In genomic region chr4:8540072-8540471, GRCh38 we compare ENCODE assay signal across 14 cellular contexts. TPM values are rescaled to one million over a fixed set of nuclear protein-coding genes. Genes with fewer than 3 reads are reported as not detected.
DNase-seq lines count a peak whose midpoint lies in the region; ATAC-seq and TF ChIP-seq lines count a peak whose summit lies in the region.
"Had no signal": no experiment of that assay in that cellular context is flagged by ENCODE, and none has a peak within 500 bp of the region (broad histone marks: within the 10 kb centered on the region; RNA-seq: fewer than 3 reads in every experiment).

No MANE protein-coding gene starts in this region.

- no peak overlapping the region for H3K27ac ChIP-seq in BLaER1 treated with 17β-estradiol and CSF1 and Interleukin-3, amounts not matched to agents 10 nM and 100 nM
- peak overlapping the region; percentile 31 for H3K27ac ChIP-seq in SJCRH30
- no peak overlapping the region for H3K27ac ChIP-seq in smooth muscle cell (ENCODE audit: low read depth)
- H3K27ac ChIP-seq: GM23248, HL-60 had no signal

- H3K4me1 Mint-ChIP-seq in activated naive CD8-positive, alpha-beta T cell treated with anti-CD3 and anti-CD28 coated beads for 36 hours, result no peaks in the 10 kb centered on the region

- peaks cover 0 to 28% (median 10%) of the 10 kb centered on the region in 11 experiments; a peak in 15 of 22 replicates for H4K20me1 ChIP-seq in BLaER1 treated with 17β-estradiol and CSF1 and Interleukin-3, amounts not matched to agents 10 nM and 100 nM
- H4K20me1 ChIP-seq in smooth muscle cell (ENCODE audit: low read depth), result no peaks in the 10 kb centered on the region

- ATAC-seq in GM19351 (IDR thresholded peaks at IDR 0.05; ENCODE audit: unreplicated experiment) (peak; percentile 55), HG03039 (IDR thresholded peaks at IDR 0.05; ENCODE audit: unreplicated experiment) (no peak)

- H2AFZ ChIP-seq in smooth muscle cell (ENCODE audit: low read depth), result no peak overlapping the region
- H2AFZ ChIP-seq: GM23248 had no signal

- H3K4me3 ChIP-seq in BLaER1 treated with 17β-estradiol and CSF1 and Interleukin-3, amounts not matched to agents 10 nM and 100 nM, result no peak overlapping the region
- no peak overlapping the region for H3K4me3 ChIP-seq in SJCRH30
- H3K4me3 ChIP-seq in smooth muscle cell, result no peak overlapping the region
- H3K4me3 ChIP-seq: GM23248, skin epidermis had no signal

- peaks cover 20 to 70% (median 48%) of the 10 kb centered on the region in 11 experiments; a peak in 21 of 22 replicates for H3K27me3 ChIP-seq in BLaER1 treated with 17β-estradiol and CSF1 and Interleukin-3, amounts not matched to agents 10 nM and 100 nM
- no peaks in the 10 kb centered on the region for H3K27me3 ChIP-seq in SJCRH30
- no peaks in the 10 kb centered on the region for H3K27me3 ChIP-seq in smooth muscle cell (ENCODE audit: low read depth)

- H3K4me3 Mint-ChIP-seq in activated naive CD8-positive, alpha-beta T cell treated with anti-CD3 and anti-CD28 coated beads for 36 hours, result no peak overlapping the region

- H3K4me1 ChIP-seq in BLaER1 treated with 17β-estradiol and CSF1 and Interleukin-3, amounts not matched to agents 10 nM and 100 nM, result peaks cover 40 to 81% (median 69%) of the 10 kb centered on the region in 10 experiments
- H3K4me1 ChIP-seq in SJCRH30 (peaks cover 40% of the 10 kb centered on the region), smooth muscle cell (ENCODE audit: low read depth) (no peaks in the 10 kb centered on the region)

- H3K9ac ChIP-seq in BLaER1 treated with 17β-estradiol and CSF1 and Interleukin-3, amounts not matched to agents 10 nM and 100 nM, result no peak overlapping the region
- H3K9ac ChIP-seq in smooth muscle cell (ENCODE audit: low read depth), result no peak overlapping the region
- H3K9ac ChIP-seq: GM23248 had no signal

- 87% methylated on average over 8 of the region's 9 CpGs for WGBS in smooth muscle cell (ENCODE audit: low lambda C conversion rate)

- no peaks in the 10 kb centered on the region for H3K36me3 ChIP-seq in BLaER1 treated with 17β-estradiol and CSF1 and Interleukin-3, amounts not matched to agents 10 nM and 100 nM
- no peaks in the 10 kb centered on the region for H3K36me3 ChIP-seq in SJCRH30
- no peaks in the 10 kb centered on the region for H3K36me3 ChIP-seq in smooth muscle cell (ENCODE audit: low read depth)

- no peak overlapping the region for H3K27ac Mint-ChIP-seq in activated naive CD8-positive, alpha-beta T cell treated with anti-CD3 and anti-CD28 coated beads for 36 hours

- H3F3A ChIP-seq in smooth muscle cell (ENCODE audit: low read depth), result no peaks in the 10 kb centered on the region

- no peaks in the 10 kb centered on the region for H3K9me3 Mint-ChIP-seq in activated naive CD8-positive, alpha-beta T cell treated with anti-CD3 and anti-CD28 coated beads for 36 hours

- DNase-seq in SJCRH30, result no peak
- peak; percentile 22 for DNase-seq in islet precursor cell
- no peak for DNase-seq in activated naive CD8-positive, alpha-beta T cell treated with anti-CD3 and anti-CD28 coated beads for 36 hours
- DNase-seq in GM19240 (ENCODE audit: insufficient read length, low spot score), result no peak
- DNase-seq in smooth muscle cell (lab: John Stamatoyannopoulos, UW; ENCODE audit: unreplicated experiment), result no peak
- DNase-seq: AML-193; effector memory CD4-positive, alpha-beta T cell; GM23248; NCI-H1417 had no signal

- H3K79me2 ChIP-seq in smooth muscle cell (ENCODE audit: low read depth), result no peaks in the 10 kb centered on the region

- no peak for TF ChIP-seq CTCF in smooth muscle cell (IDR thresholded peaks at IDR 0.05; ENCODE audit: borderline replicate concordance, insufficient read depth, poor library complexity, severe bottlenecking)

- no peaks in the 10 kb centered on the region for H3K36me3 Mint-ChIP-seq in activated naive CD8-positive, alpha-beta T cell treated with anti-CD3 and anti-CD28 coated beads for 36 hours

- H3K9me3 ChIP-seq in BLaER1 treated with 17β-estradiol and CSF1 and Interleukin-3, amounts not matched to agents 10 nM and 100 nM (replicated peaks in 1 of 11), result peaks cover 8 to 39% (median 11%) of the 10 kb centered on the region in 11 experiments
- H3K9me3 ChIP-seq in SJCRH30 (replicated peaks), result no peaks in the 10 kb centered on the region
- no peaks in the 10 kb centered on the region for H3K9me3 ChIP-seq in smooth muscle cell (replicated peaks; ENCODE audit: low read depth)

- H3K4me2 ChIP-seq in BLaER1 treated with 17β-estradiol and CSF1 and Interleukin-3, amounts not matched to agents 10 nM and 100 nM, result peak overlapping the region; percentile 36 to 81 (median 63); a peak in 21 of 22 replicates
- H3K4me2 ChIP-seq in smooth muscle cell, result no peak overlapping the region

- no peaks in the 10 kb centered on the region for H3K27me3 Mint-ChIP-seq in activated naive CD8-positive, alpha-beta T cell treated with anti-CD3 and anti-CD28 coated beads for 36 hours

RNA-seq across cellular contexts. Expression of gene GPR78, which starts 40.1 kb away (rescaled TPM):
- 1.4 and 3.5 TPM in 2 replicates for total RNA-seq in SJCRH30 (2014; rRNA removed; shearing (Covaris generic))
- total RNA-seq in activated naive CD8-positive, alpha-beta T cell treated with anti-CD3 and anti-CD28 coated beads for 36 hours, result not detected
- not detected in 2 replicates for total RNA-seq in smooth muscle cell
- polyA plus RNA-seq in smooth muscle cell, result 0.05 and 0.48 TPM in 2 replicates
- total RNA-seq: GM23248 had no signal

RNA-seq across cellular contexts. Expression of gene CPZ, which starts 52.5 kb away (rescaled TPM):
- total RNA-seq in SJCRH30 (2014; rRNA removed; shearing (Covaris generic)), result 47.1 and 53.7 TPM in 2 replicates
- total RNA-seq in activated naive CD8-positive, alpha-beta T cell treated with anti-CD3 and anti-CD28 coated beads for 36 hours, result not detected
- 10.9 and 12.0 TPM in 2 replicates for total RNA-seq in smooth muscle cell
- polyA plus RNA-seq in smooth muscle cell, result 33.9 and 35.9 TPM in 2 replicates

Comparison
In these comparisons a context has a peak if more than half of its experiments do, and no peak if none do; other contexts are left out.
1. RNA of gene CPZ, which starts 52.5 kb away (total RNA-seq): 47.1 to 53.7 TPM in SJCRH30 and 10.9 to 12.0 TPM in smooth muscle cell; not detected in activated naive CD8-positive, alpha-beta T cell treated with anti-CD3 and anti-CD28 coated beads for 36 hours; every median in the first group is over 10 times any median in the second.